Comparison of ENCODE assay signal across 8 cellular contexts in genomic region chr4:53653484-53654053, GRCh38.
DNase-seq lines count a peak whose midpoint lies in the region; ATAC-seq and TF ChIP-seq lines count a peak whose summit lies in the region.

No MANE protein-coding gene starts in this region.

- H3K9me3 ChIP-seq in Peyer's patch, result no peaks in the 10 kb centered on the region
- H3K9me3 ChIP-seq in liver (ENCODE audit: control insufficient read depth in 4 of 4, low read length in 3 of 4), result no peaks in the 10 kb centered on the region

- H3K4me1 ChIP-seq in Peyer's patch (peaks cover 0 to 34% (median 0%) of the 10 kb centered on the region in 4 donors), liver (ENCODE audit: control insufficient read depth in 4 of 4, insufficient read depth in 4 of 4, low read length in 3 of 4) (peaks cover 1 to 19% (median 11%) of the 10 kb centered on the region in 4 donors)

- peak; percentile 87 for ATAC-seq in GM18870 (IDR thresholded peaks at IDR 0.05; ENCODE audit: unreplicated experiment)
- ATAC-seq in HG03108 (IDR thresholded peaks at IDR 0.05; ENCODE audit: unreplicated experiment), result peak; percentile 72
- ATAC-seq in GM21723 (IDR thresholded peaks at IDR 0.05; ENCODE audit: unreplicated experiment), result no peak
- no peak for ATAC-seq in HG03521 (IDR thresholded peaks at IDR 0.05; ENCODE audit: unreplicated experiment)
- ATAC-seq in HG03039 (IDR thresholded peaks at IDR 0.05; ENCODE audit: unreplicated experiment), result no peak

- TF ChIP-seq CTCF in Peyer's patch (IDR thresholded peaks at IDR 0.05), result peak in 3 of 6 experiments; percentile 23 to 34 (median 27)
- TF ChIP-seq CTCF in liver (IDR thresholded peaks at IDR 0.05; ENCODE audit: low read depth, low read length, missing input control), result peak; percentile 33

- peak; percentile 66 to 68 for TF ChIP-seq RAD21 in liver (IDR thresholded peaks at IDR 0.05)

- no peak overlapping the region for H3K9ac ChIP-seq in liver (ENCODE audit: low read depth in 1 of 2, low read length in 2 of 2)

- no peak overlapping the region for H3K27ac Mint-ChIP-seq in T-helper 2 cell treated with Interferon-gamma antibody and Interleukin-4, amounts not matched to agents 5 μg/mL and 100 μg/mL, for 36 hours

- H3K4me3 Mint-ChIP-seq in T-helper 2 cell treated with Interferon-gamma antibody and Interleukin-4, amounts not matched to agents 5 μg/mL and 100 μg/mL, for 36 hours, result no peak overlapping the region

- no peaks in the 10 kb centered on the region for H3K36me3 Mint-ChIP-seq in T-helper 2 cell treated with Interferon-gamma antibody and Interleukin-4, amounts not matched to agents 5 μg/mL and 100 μg/mL, for 36 hours (ENCODE audit: low read depth)

- no peaks in the 10 kb centered on the region for H3K27me3 Mint-ChIP-seq in T-helper 2 cell treated with Interferon-gamma antibody and Interleukin-4, amounts not matched to agents 5 μg/mL and 100 μg/mL, for 36 hours (ENCODE audit: low read depth)

- H3K27me3 ChIP-seq in Peyer's patch, result no peaks in the 10 kb centered on the region
- H3K27me3 ChIP-seq in liver (ENCODE audit: control insufficient read depth in 4 of 4, insufficient read depth in 4 of 4, low read length in 3 of 4), result no peaks in the 10 kb centered on the region

- no peaks in the 10 kb centered on the region for H3K9me3 Mint-ChIP-seq in T-helper 2 cell treated with Interferon-gamma antibody and Interleukin-4, amounts not matched to agents 5 μg/mL and 100 μg/mL, for 36 hours

- peak in 1 of 2 donors; percentile 35 for TF ChIP-seq POLR2A in Peyer's patch (IDR thresholded peaks at IDR 0.05)

- 40% methylated on average over 6 of the region's 6 CpGs for WGBS in liver

- H3K27ac ChIP-seq in Peyer's patch, result peak overlapping the region in 2 of 4 donors; percentile 46 to 63
- H3K27ac ChIP-seq in liver (ENCODE audit: low read depth in 1 of 2, low read length in 2 of 2), result peak overlapping the region; percentile 30 to 74

- H3K36me3 ChIP-seq in Peyer's patch (no peaks in the 10 kb centered on the region), liver (ENCODE audit: control insufficient read depth in 4 of 4, insufficient read depth in 3 of 4, low read depth in 1 of 4, low read length in 3 of 4) (no peaks in the 10 kb centered on the region)

- no peak overlapping the region for H3K4me3 ChIP-seq in Peyer's patch
- H3K4me3 ChIP-seq in liver (ENCODE audit: low read depth in 1 of 3, low read length in 3 of 3), result no peak overlapping the region

- no peaks in the 10 kb centered on the region for H3K4me1 Mint-ChIP-seq in T-helper 2 cell treated with Interferon-gamma antibody and Interleukin-4, amounts not matched to agents 5 μg/mL and 100 μg/mL, for 36 hours (ENCODE audit: low read depth)

- peak in 2 of 3 donors; percentile 53 to 54 for DNase-seq in Peyer's patch
- DNase-seq in T-helper 2 cell treated with Interferon-gamma antibody and Interleukin-4, amounts not matched to agents 5 μg/mL and 100 μg/mL, for 36 hours (ENCODE audit: low spot score), result no peak

TF ChIP-seq in liver, 16 proteins besides CTCF, POLR2A, EP300 and RAD21:
- TF ChIP-seq NR2F2 (IDR thresholded peaks at IDR 0.05), result peak; percentile 50
- TF ChIP-seq HNF4G (IDR thresholded peaks at IDR 0.05), result peak; percentile 59
- peak in 1 of 2 donors; percentile 55 for TF ChIP-seq EGR1 (IDR thresholded peaks at IDR 0.05; ENCODE audit: low read depth in 2 of 2)
- peak; percentile 81 for TF ChIP-seq MAX (IDR thresholded peaks at IDR 0.05)
- TF ChIP-seq SP1 (IDR thresholded peaks at IDR 0.05), result peak; percentile 83
- TF ChIP-seq FOXA2 (IDR thresholded peaks at IDR 0.05), result peak; percentile 28
- peak; percentile 78 for TF ChIP-seq HNF4A (conservative IDR thresholded peaks at IDR 0.05)
- peak; percentile 60 for TF ChIP-seq ZBTB33 (IDR thresholded peaks at IDR 0.05)
- TF ChIP-seq FOXA1 (IDR thresholded peaks at IDR 0.05), result no peak
- no peak for TF ChIP-seq ATF3 (IDR thresholded peaks at IDR 0.05)
- TF ChIP-seq YY1 (IDR thresholded peaks at IDR 0.05), result peak; percentile 83
- peak; percentile 44 for TF ChIP-seq REST (IDR thresholded peaks at IDR 0.05)
- peak; percentile 75 to 84 for TF ChIP-seq RXRA (IDR thresholded peaks at IDR 0.05)
- TF ChIP-seq TAF1 (conservative IDR thresholded peaks at IDR 0.05), result no peak
- TF ChIP-seq GABPA (IDR thresholded peaks at IDR 0.05 in 1 of 2, conservative IDR thresholded peaks at IDR 0.05 in 1 of 2), result no peak
- TF ChIP-seq JUND (IDR thresholded peaks at IDR 0.05), result peak in 1 of 2 donors; percentile 38

Comparison
In these comparisons a context has a peak if more than half of its experiments do, and no peak if none do; other contexts are left out.
1. ATAC-seq: peak in GM18870 (single experiment) and HG03108 (single experiment); none in GM21723 (single experiment), HG03521 (single experiment) and HG03039 (single experiment).